25 cellular contexts compared by ENCODE assay signal in the genomic region with DNA sequence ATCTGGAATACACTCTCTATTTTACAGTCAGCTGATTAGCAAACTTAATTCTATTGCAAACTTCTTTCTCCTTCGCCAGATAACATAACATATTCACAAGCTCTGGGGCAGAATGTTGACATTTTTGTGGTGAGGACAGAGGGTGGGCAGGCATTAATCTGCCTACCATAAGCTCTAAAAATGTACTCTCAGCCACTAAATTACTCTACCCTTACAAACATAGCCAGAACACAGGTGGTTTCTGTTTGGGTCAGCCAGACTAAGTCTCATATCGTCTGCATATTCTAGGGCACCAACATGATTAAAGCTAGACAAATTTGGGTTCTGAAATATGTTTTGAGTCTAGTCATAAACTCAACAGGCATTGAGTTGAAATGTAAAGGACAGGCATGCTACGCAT.
DNase-seq lines count a peak whose midpoint lies in the region; ATAC-seq and TF ChIP-seq lines count a peak whose summit lies in the region.
"Had no signal": no experiment of that assay in that cellular context is flagged by ENCODE, and none has a peak within 500 bp of the region (broad histone marks: within the 10 kb centered on the region; RNA-seq: fewer than 3 reads in every experiment).

No MANE protein-coding gene starts in this region.

- peak overlapping the region; percentile 95 for H3K4me2 ChIP-seq in SU-DHL-6 (ENCODE audit: low read depth, low read length, poor library complexity, severe bottlenecking)

- no peaks in the 10 kb centered on the region for H3K36me3 ChIP-seq in SU-DHL-6 (ENCODE audit: low read length)
- H3K36me3 ChIP-seq: heart left ventricle, left ventricle myocardium inferior, spleen, upper lobe of right lung had no signal

- ATAC-seq in GM18870 (IDR thresholded peaks at IDR 0.05; ENCODE audit: unreplicated experiment) (no peak), left colon (no peak)
- ATAC-seq: effector memory CD8-positive, alpha-beta T cell; heart left ventricle; upper lobe of right lung had no signal

- intact Hi-C loops in left colon (cut with DNase I, micrococcal nuclease), result no loop called here

- DNase-seq in AG08395 (ENCODE audit: low spot score) (peak; percentile 20), HFF-Myc (ENCODE audit: extremely low read depth, low read depth) (peak; percentile 17), iris pigment epithelial cell (ENCODE audit: low read depth) (peak; percentile 48), activated gamma-delta T cell (lab: John Stamatoyannopoulos, UW) (no peak), left colon (no peak)
- DNase-seq in stimulated activated CD4-positive, alpha-beta T cell treated with anti-CD3 and anti-CD28 coated beads, Interleukin-2, amount 100 ng/mL, for 48 hours, result no peak
- DNase-seq: activated CD4-positive, alpha-beta memory T cell treated with anti-CD3 and anti-CD28 coated beads, Interleukin-2, amount 10 ng/mL, durations not matched to agents 7 days and 5 days; activated naive CD4-positive, alpha-beta T cell; activated T-cell treated with anti-CD3 and anti-CD28 coated beads for 4 hours; aorta; CD4-positive, CD25-positive, alpha-beta regulatory T cell; DMS 273 treated with DMSO at 0.1 percent for 48 hours; effector memory CD8-positive, alpha-beta T cell; GDM1; heart left ventricle; Karpas-422; left ventricle myocardium inferior; NCI-H1092 treated with DMSO at 0.1 percent for 48 hours; NCI-H446 treated with DMSO at 0.1 percent for 48 hours; spleen; T-helper 9 cell; upper lobe of right lung had no signal

- H3K9ac ChIP-seq in SU-DHL-6 (ENCODE audit: low read length), result peak overlapping the region; percentile 52

- H4K20me1 ChIP-seq in SU-DHL-6 (ENCODE audit: low read depth, low read length), result no peaks in the 10 kb centered on the region

- H3K79me2 ChIP-seq in SU-DHL-6 (ENCODE audit: insufficient read depth, low read length), result no peaks in the 10 kb centered on the region

- H3K27ac ChIP-seq in SU-DHL-6 (ENCODE audit: low read depth, low read length), result peak overlapping the region; percentile 100
- H3K27ac ChIP-seq: heart left ventricle, left ventricle myocardium inferior, SK-N-MC, spleen, upper lobe of right lung had no signal

- H3K9me3 ChIP-seq in SU-DHL-6 (ENCODE audit: insufficient read depth, low read length), result no peaks in the 10 kb centered on the region
- H3K9me3 ChIP-seq: heart left ventricle, left ventricle myocardium inferior, spleen, upper lobe of right lung had no signal

- peak overlapping the region; percentile 55 for H2AFZ ChIP-seq in SU-DHL-6 (ENCODE audit: low read depth, low read length, severe bottlenecking)

- TF ChIP-seq CTCF in HFF-Myc (IDR thresholded peaks at IDR 0.05; ENCODE audit: low read depth, low read length, missing control alignments), result no peak
- no peak for TF ChIP-seq CTCF in SU-DHL-6 (IDR thresholded peaks at IDR 0.05; ENCODE audit: insufficient read depth, low read length, poor library complexity, severe bottlenecking)

- H3K4me3 ChIP-seq in HFF-Myc (replicated peaks; ENCODE audit: low read depth, low read length) (no peak overlapping the region), SU-DHL-6 (ENCODE audit: insufficient read depth, low read length, poor library complexity, severe bottlenecking) (peak overlapping the region; percentile 28)
- H3K4me3 ChIP-seq: heart left ventricle, left ventricle myocardium inferior, SK-N-MC, spleen, upper lobe of right lung had no signal

- no peaks in the 10 kb centered on the region for H3K9me2 ChIP-seq in SU-DHL-6 (replicated peaks; ENCODE audit: insufficient read depth, low read length)

- H3F3A ChIP-seq in SU-DHL-6 (ENCODE audit: insufficient read depth), result peaks cover 58% of the 10 kb centered on the region

- no peaks in the 10 kb centered on the region for H3K27me3 ChIP-seq in SU-DHL-6 (ENCODE audit: low read length)
- H3K27me3 ChIP-seq: heart left ventricle, spleen, upper lobe of right lung had no signal

Comparison
In these comparisons a context has a peak if more than half of its experiments do, and no peak if none do; other contexts are left out.
1. DNase-seq: peak in AG08395 (single experiment), HFF-Myc (single experiment) and iris pigment epithelial cell (single experiment); none in activated gamma-delta T cell (single experiment), stimulated activated CD4-positive, alpha-beta T cell treated with anti-CD3 and anti-CD28 coated beads, Interleukin-2, amount 100 ng/mL, for 48 hours (0 of 2) and left colon (0 of 2).